1 cellular context compared by ENCODE assay signal in the genomic region with DNA sequence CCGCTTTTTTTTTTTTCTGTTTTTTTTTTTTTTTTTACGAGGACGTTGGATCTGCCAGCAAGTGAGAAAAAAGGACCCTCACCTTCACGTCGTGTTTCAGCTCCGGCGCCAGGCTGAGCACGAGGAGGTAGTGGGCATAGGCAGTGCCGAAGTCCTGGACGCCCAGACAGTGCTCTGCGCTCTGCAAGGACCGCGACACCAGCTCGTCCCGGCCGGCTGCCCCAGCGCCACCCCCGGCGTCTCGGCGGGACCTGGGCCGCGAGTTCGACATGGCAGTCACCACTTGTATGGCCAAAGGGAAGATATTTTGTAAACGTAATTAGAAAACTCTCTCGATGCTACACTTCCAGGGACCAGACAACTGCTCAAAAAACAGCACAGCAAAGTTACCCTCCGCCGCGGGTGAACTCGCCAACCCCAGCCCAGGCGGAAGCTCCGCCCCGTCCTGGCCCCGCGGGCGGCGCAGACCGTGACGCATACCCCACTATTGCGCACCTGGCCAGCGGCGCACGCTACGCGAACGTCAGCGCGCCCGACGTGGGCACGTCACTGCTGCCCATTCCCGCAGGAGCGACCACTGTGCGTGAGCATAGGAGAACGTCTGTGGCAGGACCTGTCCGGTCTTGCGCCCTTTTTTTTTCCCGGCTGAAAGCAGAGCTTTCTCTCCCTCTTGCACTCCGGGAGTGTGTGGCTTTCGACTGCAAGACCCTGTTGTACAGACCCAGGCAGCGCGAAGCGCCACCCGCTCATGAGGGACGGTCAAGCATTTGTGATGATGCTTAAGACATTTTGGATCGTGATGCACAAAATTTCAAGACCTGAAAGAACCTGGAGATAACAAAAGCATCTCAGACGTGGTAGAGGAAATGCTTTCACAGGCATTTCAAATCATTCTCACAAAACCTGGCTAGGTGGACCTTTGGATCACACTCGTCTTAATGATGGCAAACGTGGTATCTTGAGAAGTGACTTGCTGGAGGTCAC.
TF ChIP-seq lines count a peak whose summit lies in the region.

PRMT9 (minus strand) TSS at position 447 of the 984 bp plus-strand sequence; CDS start at position 271, 176 bp downstream.

TF ChIP-seq in HepG2, 621 proteins besides CTCF, POLR2A, EP300 and RAD21 (continued from another document and continues in another):
- peak; percentile 49; the same call in 1 of the 2 replicates for TF ChIP-seq ZBTB25 (CRISPR knock-in tag; IDR thresholded peaks at IDR 0.05)
- TF ChIP-seq ZBTB10 (CRISPR knock-in tag; IDR thresholded peaks at IDR 0.05; ENCODE audit: borderline replicate concordance) = no peak
- TF ChIP-seq NR2F6 (IDR thresholded peaks at IDR 0.05) = no peak
- peak; percentile 39 for TF ChIP-seq NR2F6 (CRISPR knock-in tag; IDR thresholded peaks at IDR 0.05)
- TF ChIP-seq SSRP1 (CRISPR knock-in tag; IDR thresholded peaks at IDR 0.05) = peak; percentile 65; the same call in 1 of the 2 replicates
- TF ChIP-seq ZNF614 (CRISPR knock-in tag; IDR thresholded peaks at IDR 0.05; ENCODE audit: borderline replicate concordance) = peak; percentile 74; the same call in 1 of the 2 replicates
- TF ChIP-seq JARID2 (CRISPR knock-in tag; IDR thresholded peaks at IDR 0.05; ENCODE audit: insufficient replicate concordance) = no peak
- TF ChIP-seq AKAP8 (CRISPR knock-in tag; IDR thresholded peaks at IDR 0.05) = 0 out of 2 replicates have a peak, but pooled peaks have one; percentile 30
- TF ChIP-seq, protein P1, sequence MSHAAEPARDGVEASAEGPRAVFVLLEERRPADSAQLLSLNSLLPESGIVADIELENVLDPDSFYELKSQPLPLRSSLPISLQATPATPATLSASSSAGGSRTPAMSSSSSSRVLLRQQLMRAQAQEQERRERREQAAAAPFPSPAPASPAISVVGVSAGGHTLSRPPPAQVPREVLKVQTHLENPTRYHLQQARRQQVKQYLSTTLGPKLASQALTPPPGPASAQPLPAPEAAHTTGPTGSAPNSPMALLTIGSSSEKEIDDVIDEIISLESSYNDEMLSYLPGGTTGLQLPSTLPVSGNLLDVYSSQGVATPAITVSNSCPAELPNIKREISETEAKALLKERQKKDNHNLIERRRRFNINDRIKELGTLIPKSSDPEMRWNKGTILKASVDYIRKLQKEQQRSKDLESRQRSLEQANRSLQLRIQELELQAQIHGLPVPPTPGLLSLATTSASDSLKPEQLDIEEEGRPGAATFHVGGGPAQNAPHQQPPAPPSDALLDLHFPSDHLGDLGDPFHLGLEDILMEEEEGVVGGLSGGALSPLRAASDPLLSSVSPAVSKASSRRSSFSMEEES (CRISPR knock-in tag; IDR thresholded peaks at IDR 0.05) = peak; percentile 49; the same call in 1 of the 2 replicates
- TF ChIP-seq MED1 (CRISPR knock-in tag; IDR thresholded peaks at IDR 0.05) = peak; percentile 76
- TF ChIP-seq CEBPG (CRISPR knock-in tag; IDR thresholded peaks at IDR 0.05) = peak; percentile 78
- TF ChIP-seq AHR (CRISPR knock-in tag; IDR thresholded peaks at IDR 0.05) = 0 out of 2 replicates have a peak, but pooled peaks have one; percentile 68
- 0 out of 2 replicates have a peak, but pooled peaks have one; percentile 69 for TF ChIP-seq ZNF451 (CRISPR knock-in tag; IDR thresholded peaks at IDR 0.05)
- TF ChIP-seq FOXC1 (CRISPR knock-in tag; IDR thresholded peaks at IDR 0.05; ENCODE audit: borderline replicate concordance) = peak; percentile 79; the same call in 1 of the 2 replicates
- TF ChIP-seq RBFOX2 (IDR thresholded peaks at IDR 0.05; ENCODE audit: low read depth, low read length) = peak; percentile 96
- peak; percentile 36; the same call in 1 of the 2 replicates for TF ChIP-seq ZNF441 (CRISPR knock-in tag; IDR thresholded peaks at IDR 0.05; ENCODE audit: borderline replicate concordance)
- TF ChIP-seq SAFB2 (CRISPR knock-in tag; IDR thresholded peaks at IDR 0.05; ENCODE audit: borderline replicate concordance, low read depth) = peak; percentile 71; the same call in 1 of the 2 replicates
- TF ChIP-seq, protein P2, sequence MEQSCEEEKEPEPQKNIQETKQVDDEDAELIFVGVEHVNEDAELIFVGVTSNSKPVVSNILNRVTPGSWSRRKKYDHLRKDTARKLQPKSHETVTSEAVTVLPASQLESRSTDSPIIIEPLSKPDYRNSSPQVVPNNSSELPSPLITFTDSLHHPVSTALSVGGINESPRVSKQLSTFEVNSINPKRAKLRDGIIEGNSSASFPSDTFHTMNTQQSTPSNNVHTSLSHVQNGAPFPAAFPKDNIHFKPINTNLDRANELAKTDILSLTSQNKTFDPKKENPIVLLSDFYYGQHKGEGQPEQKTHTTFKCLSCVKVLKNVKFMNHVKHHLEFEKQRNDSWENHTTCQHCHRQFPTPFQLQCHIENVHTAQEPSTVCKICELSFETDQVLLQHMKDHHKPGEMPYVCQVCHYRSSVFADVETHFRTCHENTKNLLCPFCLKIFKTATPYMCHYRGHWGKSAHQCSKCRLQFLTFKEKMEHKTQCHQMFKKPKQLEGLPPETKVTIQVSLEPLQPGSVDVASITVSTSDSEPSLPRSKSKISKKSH (CRISPR knock-in tag; IDR thresholded peaks at IDR 0.05; ENCODE audit: borderline replicate concordance) = peak; percentile 64; the same call in 1 of the 2 replicates
- TF ChIP-seq ZNF781 (CRISPR knock-in tag; IDR thresholded peaks at IDR 0.05; ENCODE audit: borderline replicate concordance, not compliant biosample characterization) = peak; percentile 65
- TF ChIP-seq, protein P3, sequence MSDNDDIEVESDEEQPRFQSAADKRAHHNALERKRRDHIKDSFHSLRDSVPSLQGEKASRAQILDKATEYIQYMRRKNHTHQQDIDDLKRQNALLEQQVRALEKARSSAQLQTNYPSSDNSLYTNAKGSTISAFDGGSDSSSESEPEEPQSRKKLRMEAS (IDR thresholded peaks at IDR 0.05) = peak; percentile 73
- TF ChIP-seq, protein P4, sequence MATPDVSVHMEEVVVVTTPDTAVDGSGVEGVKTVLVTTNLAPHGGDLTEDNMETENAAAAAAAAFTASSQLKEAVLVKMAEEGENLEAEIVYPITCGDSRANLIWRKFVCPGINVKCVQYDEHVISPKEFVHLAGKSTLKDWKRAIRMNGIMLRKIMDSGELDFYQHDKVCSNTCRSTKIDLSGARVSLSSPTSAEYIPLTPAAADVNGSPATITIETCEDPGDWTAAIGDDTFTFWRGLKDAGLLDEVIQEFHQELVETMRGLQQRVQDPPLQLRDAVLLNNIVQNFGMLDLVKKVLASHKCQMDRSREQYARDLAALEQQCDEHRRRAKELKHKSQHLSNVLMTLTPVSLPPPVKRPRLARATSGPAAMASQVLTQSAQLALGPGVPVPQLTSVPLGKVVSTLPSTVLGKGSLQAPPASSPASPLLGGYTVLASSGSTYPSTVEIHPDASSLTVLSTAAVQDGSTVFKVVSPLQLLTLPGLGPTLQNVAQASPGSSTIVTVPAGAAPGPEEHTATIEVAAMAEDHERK (CRISPR knock-in tag; IDR thresholded peaks at IDR 0.05; ENCODE audit: low read depth) = peak; percentile 99
- TF ChIP-seq, protein P5, sequence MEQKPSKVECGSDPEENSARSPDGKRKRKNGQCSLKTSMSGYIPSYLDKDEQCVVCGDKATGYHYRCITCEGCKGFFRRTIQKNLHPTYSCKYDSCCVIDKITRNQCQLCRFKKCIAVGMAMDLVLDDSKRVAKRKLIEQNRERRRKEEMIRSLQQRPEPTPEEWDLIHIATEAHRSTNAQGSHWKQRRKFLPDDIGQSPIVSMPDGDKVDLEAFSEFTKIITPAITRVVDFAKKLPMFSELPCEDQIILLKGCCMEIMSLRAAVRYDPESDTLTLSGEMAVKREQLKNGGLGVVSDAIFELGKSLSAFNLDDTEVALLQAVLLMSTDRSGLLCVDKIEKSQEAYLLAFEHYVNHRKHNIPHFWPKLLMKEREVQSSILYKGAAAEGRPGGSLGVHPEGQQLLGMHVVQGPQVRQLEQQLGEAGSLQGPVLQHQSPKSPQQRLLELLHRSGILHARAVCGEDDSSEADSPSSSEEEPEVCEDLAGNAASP (CRISPR knock-in tag; IDR thresholded peaks at IDR 0.05; ENCODE audit: borderline replicate concordance) = peak; percentile 60; the same call in 1 of the 2 replicates
- TF ChIP-seq ZFY (CRISPR knock-in tag; IDR thresholded peaks at IDR 0.05) = peak; percentile 78
- no peak for TF ChIP-seq ZNF234 (CRISPR knock-in tag; conservative IDR thresholded peaks at IDR 0.05)
- TF ChIP-seq, protein P6, sequence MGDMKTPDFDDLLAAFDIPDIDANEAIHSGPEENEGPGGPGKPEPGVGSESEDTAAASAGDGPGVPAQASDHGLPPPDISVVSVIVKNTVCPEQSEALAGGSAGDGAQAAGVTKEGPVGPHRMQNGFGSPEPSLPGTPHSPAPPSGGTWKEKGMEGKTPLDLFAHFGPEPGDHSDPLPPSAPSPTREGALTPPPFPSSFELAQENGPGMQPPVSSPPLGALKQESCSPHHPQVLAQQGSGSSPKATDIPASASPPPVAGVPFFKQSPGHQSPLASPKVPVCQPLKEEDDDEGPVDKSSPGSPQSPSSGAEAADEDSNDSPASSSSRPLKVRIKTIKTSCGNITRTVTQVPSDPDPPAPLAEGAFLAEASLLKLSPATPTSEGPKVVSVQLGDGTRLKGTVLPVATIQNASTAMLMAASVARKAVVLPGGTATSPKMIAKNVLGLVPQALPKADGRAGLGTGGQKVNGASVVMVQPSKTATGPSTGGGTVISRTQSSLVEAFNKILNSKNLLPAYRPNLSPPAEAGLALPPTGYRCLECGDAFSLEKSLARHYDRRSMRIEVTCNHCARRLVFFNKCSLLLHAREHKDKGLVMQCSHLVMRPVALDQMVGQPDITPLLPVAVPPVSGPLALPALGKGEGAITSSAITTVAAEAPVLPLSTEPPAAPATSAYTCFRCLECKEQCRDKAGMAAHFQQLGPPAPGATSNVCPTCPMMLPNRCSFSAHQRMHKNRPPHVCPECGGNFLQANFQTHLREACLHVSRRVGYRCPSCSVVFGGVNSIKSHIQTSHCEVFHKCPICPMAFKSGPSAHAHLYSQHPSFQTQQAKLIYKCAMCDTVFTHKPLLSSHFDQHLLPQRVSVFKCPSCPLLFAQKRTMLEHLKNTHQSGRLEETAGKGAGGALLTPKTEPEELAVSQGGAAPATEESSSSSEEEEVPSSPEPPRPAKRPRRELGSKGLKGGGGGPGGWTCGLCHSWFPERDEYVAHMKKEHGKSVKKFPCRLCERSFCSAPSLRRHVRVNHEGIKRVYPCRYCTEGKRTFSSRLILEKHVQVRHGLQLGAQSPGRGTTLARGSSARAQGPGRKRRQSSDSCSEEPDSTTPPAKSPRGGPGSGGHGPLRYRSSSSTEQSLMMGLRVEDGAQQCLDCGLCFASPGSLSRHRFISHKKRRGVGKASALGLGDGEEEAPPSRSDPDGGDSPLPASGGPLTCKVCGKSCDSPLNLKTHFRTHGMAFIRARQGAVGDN (CRISPR knock-in tag; IDR thresholded peaks at IDR 0.05) = peak; percentile 97
- TF ChIP-seq HMGXB3 (CRISPR knock-in tag; IDR thresholded peaks at IDR 0.05; ENCODE audit: borderline replicate concordance) = no peak
- TF ChIP-seq SIX4 (CRISPR knock-in tag; IDR thresholded peaks at IDR 0.05) = peak; percentile 11; the same call in 1 of the 2 replicates
- TF ChIP-seq HNF4A (CRISPR knock-in tag; IDR thresholded peaks at IDR 0.05) = 0 out of 2 replicates have a peak, but pooled peaks have one; percentile 12
- TF ChIP-seq EHMT2 (IDR thresholded peaks at IDR 0.05; ENCODE audit: borderline replicate concordance, low read depth, low read length) = no peak
- TF ChIP-seq HNRNPLL (IDR thresholded peaks at IDR 0.05; ENCODE audit: low read depth, low read length, poor library complexity, severe bottlenecking) = peak; percentile 97
